ENCODE assay signal across 1 cellular context in genomic region chr16:31009894-31010293, GRCh38.
TF ChIP-seq lines count a peak whose summit lies in the region.

No MANE protein-coding gene starts in this region.

TF ChIP-seq in K562, 482 proteins besides CTCF, POLR2A, EP300 and RAD21:
- TF ChIP-seq, protein P1, sequence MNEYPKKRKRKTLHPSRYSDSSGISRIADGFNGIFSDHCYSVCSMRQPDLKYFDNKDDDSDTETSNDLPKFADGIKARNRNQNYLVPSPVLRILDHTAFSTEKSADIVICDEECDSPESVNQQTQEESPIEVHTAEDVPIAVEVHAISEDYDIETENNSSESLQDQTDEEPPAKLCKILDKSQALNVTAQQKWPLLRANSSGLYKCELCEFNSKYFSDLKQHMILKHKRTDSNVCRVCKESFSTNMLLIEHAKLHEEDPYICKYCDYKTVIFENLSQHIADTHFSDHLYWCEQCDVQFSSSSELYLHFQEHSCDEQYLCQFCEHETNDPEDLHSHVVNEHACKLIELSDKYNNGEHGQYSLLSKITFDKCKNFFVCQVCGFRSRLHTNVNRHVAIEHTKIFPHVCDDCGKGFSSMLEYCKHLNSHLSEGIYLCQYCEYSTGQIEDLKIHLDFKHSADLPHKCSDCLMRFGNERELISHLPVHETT (CRISPR knock-in tag; conservative IDR thresholded peaks at IDR 0.05 in 1 of 2, IDR thresholded peaks at IDR 0.05 in 1 of 2) = no peak
- TF ChIP-seq ZNF3 (CRISPR knock-in tag; IDR thresholded peaks at IDR 0.05) = no peak
- TF ChIP-seq, protein P2, sequence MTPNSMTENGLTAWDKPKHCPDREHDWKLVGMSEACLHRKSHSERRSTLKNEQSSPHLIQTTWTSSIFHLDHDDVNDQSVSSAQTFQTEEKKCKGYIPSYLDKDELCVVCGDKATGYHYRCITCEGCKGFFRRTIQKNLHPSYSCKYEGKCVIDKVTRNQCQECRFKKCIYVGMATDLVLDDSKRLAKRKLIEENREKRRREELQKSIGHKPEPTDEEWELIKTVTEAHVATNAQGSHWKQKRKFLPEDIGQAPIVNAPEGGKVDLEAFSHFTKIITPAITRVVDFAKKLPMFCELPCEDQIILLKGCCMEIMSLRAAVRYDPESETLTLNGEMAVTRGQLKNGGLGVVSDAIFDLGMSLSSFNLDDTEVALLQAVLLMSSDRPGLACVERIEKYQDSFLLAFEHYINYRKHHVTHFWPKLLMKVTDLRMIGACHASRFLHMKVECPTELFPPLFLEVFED (CRISPR knock-in tag; conservative IDR thresholded peaks at IDR 0.05) = no peak
- no peak for TF ChIP-seq SOX6 (IDR thresholded peaks at IDR 0.05)
- TF ChIP-seq ZNF445 (CRISPR knock-in tag; IDR thresholded peaks at IDR 0.05; ENCODE audit: low read depth) = no peak
- no peak for TF ChIP-seq FOSL1 (tag; conservative IDR thresholded peaks at IDR 0.05)
- TF ChIP-seq TGIF2 (CRISPR knock-in tag; IDR thresholded peaks at IDR 0.05) = no peak
- no peak for TF ChIP-seq ZNF507 (tag; conservative IDR thresholded peaks at IDR 0.05)
- no peak for TF ChIP-seq ZNF133 (CRISPR knock-in tag; IDR thresholded peaks at IDR 0.05)
- no peak for TF ChIP-seq COPS2 (conservative IDR thresholded peaks at IDR 0.05)
